ENCODE assay signal across 15 cellular contexts in genomic region chr4:40201898-40202297, GRCh38. TPM values are rescaled to one million over a fixed set of nuclear protein-coding genes. Genes with fewer than 3 reads are reported as not detected.
DNase-seq lines count a peak whose midpoint lies in the region; ATAC-seq, FAIRE-seq and TF ChIP-seq lines count a peak whose summit lies in the region.
"Had no signal": no experiment of that assay in that cellular context is flagged by ENCODE, and none has a peak within 500 bp of the region (broad histone marks: within the 10 kb centered on the region; RNA-seq: fewer than 3 reads in every experiment).

No MANE protein-coding gene starts in this region.

- in situ Hi-C loops in K562 (cut with MboI) (no loop called here), transverse colon (cut with MboI; ENCODE audit: low pct_ligation_motif_present in 1 of 4, low pct_unique_long_range_greater_than_20kb in 1 of 4, low sequenced_read_pairs in 3 of 4) (no loop called here)

- TF ChIP-seq CTCF in OCI-LY7 (conservative IDR thresholded peaks at IDR 0.05; ENCODE audit: low read length) (no peak), K562 (IDR thresholded peaks at IDR 0.05 in 2 of 3, conservative IDR thresholded peaks at IDR 0.05 in 1 of 3; ENCODE audit: insufficient read depth in 2 of 3, low read depth in 1 of 3, low read length in 3 of 3) (no peak), transverse colon (IDR thresholded peaks at IDR 0.05) (no peak), omental fat pad (IDR thresholded peaks at IDR 0.05) (no peak), neural progenitor cell (IDR thresholded peaks at IDR 0.05) (no peak)

- no peak for TF ChIP-seq EP300 in K562 (IDR thresholded peaks at IDR 0.05; ENCODE audit: low read length)
- TF ChIP-seq EP300 in transverse colon (IDR thresholded peaks at IDR 0.05; ENCODE audit: low read depth): no peak

- CTCF ChIA-PET in activated naive CD4-positive, alpha-beta T cell treated with anti-CD3 and anti-CD28 coated beads, Interleukin-2, amount 10 ng/mL, durations not matched to agents 7 days and 5 days (lab: Charles Lee): no interaction called here
- CTCF ChIA-PET in OCI-LY7 (lab: Charles Lee; ENCODE audit: unreplicated experiment) (no interaction called here), K562 (lab: Yijun Ruan, JAX; ENCODE audit: low intra/inter-chr PET ratio) (no interaction called here)

- H3K4me3 ChIP-seq in OCI-LY7 (ENCODE audit: low read depth, low read length, poor library complexity, severe bottlenecking) (peak overlapping the region; percentile 79), K562 (no peak overlapping the region), transverse colon (no peak overlapping the region), neural progenitor cell (no peak overlapping the region)
- H3K4me3 ChIP-seq: gastrocnemius medialis had no signal

- no peaks in the 10 kb centered on the region for H3K9me3 ChIP-seq in OCI-LY7 (ENCODE audit: low read length)
- no peaks in the 10 kb centered on the region for H3K9me3 ChIP-seq in K562 (replicated peaks; ENCODE audit: control insufficient read depth, insufficient read depth, low read depth, low read length)
- no peaks in the 10 kb centered on the region for H3K9me3 ChIP-seq in transverse colon
- H3K9me3 ChIP-seq in neural progenitor cell (ENCODE audit: low read depth): no peaks in the 10 kb centered on the region
- H3K9me3 ChIP-seq: gastrocnemius medialis had no signal

- peaks cover 41% of the 10 kb centered on the region for H3K4me1 Mint-ChIP-seq in activated naive CD4-positive, alpha-beta T cell treated with anti-CD3 and anti-CD28 coated beads, Interleukin-2, amount 10 ng/mL, durations not matched to agents 7 days and 5 days
- H3K4me1 Mint-ChIP-seq in neural progenitor cell: peaks cover 40% of the 10 kb centered on the region

- H3K27ac ChIP-seq in OCI-LY7 (ENCODE audit: low read depth, low read length, poor library complexity, severe bottlenecking) (peak overlapping the region; percentile 93), K562 (ENCODE audit: extremely low read depth, low read depth, low read length) (peak overlapping the region; percentile 85), transverse colon (peak overlapping the region; percentile 55 to 82 (median 72)), neural progenitor cell (no peak overlapping the region)
- H3K27ac ChIP-seq: gastrocnemius medialis had no signal

- H3K36me3 Mint-ChIP-seq in activated naive CD4-positive, alpha-beta T cell treated with anti-CD3 and anti-CD28 coated beads, Interleukin-2, amount 10 ng/mL, durations not matched to agents 7 days and 5 days: peaks cover 83% of the 10 kb centered on the region
- H3K36me3 Mint-ChIP-seq in neural progenitor cell: peaks cover 9% of the 10 kb centered on the region

- H3K27me3 Mint-ChIP-seq in activated naive CD4-positive, alpha-beta T cell treated with anti-CD3 and anti-CD28 coated beads, Interleukin-2, amount 10 ng/mL, durations not matched to agents 7 days and 5 days: no peaks in the 10 kb centered on the region
- H3K27me3 Mint-ChIP-seq in neural progenitor cell (ENCODE audit: insufficient read depth, low read depth): peaks cover 3% of the 10 kb centered on the region

- no TSS peak for BruUV-seq in OCI-LY7 (replicated peaks; lab: Mats Ljungman, UMichigan)
- no TSS peak for BruUV-seq in K562 (replicated peaks; lab: Mats Ljungman, UMichigan)

- peaks cover 100% of the 10 kb centered on the region for H3K79me2 ChIP-seq in OCI-LY7 (ENCODE audit: insufficient read depth, low read depth, low read length)
- peaks cover 98% of the 10 kb centered on the region for H3K79me2 ChIP-seq in K562 (ENCODE audit: control insufficient read depth, insufficient read depth, low read length)
- H3K79me2 ChIP-seq in neural progenitor cell (ENCODE audit: low read depth): peaks cover 5% of the 10 kb centered on the region

- H3K9me2 ChIP-seq in OCI-LY7 (ENCODE audit: insufficient read depth, low read length): no peaks in the 10 kb centered on the region

- H3K9me1 ChIP-seq in K562 (ENCODE audit: control insufficient read depth, insufficient read depth, low read length): no peaks in the 10 kb centered on the region

- DNase-seq in activated naive CD4-positive, alpha-beta T cell treated with anti-CD3 and anti-CD28 coated beads, Interleukin-2, amount 10 ng/mL, durations not matched to agents 7 days and 5 days: no peak
- no peak for DNase-seq in activated naive CD4-positive, alpha-beta T cell (lab: John Stamatoyannopoulos, UW)
- DNase-seq in OCI-LY7 (ENCODE audit: low spot score): peak; percentile 31
- no peak for DNase-seq in K562 (ENCODE audit: extremely low read depth in 1 of 4, low spot score in 3 of 4)
- DNase-seq in transverse colon: no peak
- DNase-seq in omental fat pad (ENCODE audit: low spot score): no peak
- no peak for DNase-seq in neural progenitor cell (ENCODE audit: low spot score)
- DNase-seq: activated CD4-positive, CD25-positive, alpha-beta regulatory T cell; activated effector memory CD4-positive, alpha-beta T cell treated with anti-CD3 and anti-CD28 coated beads, Interleukin-2, amount 50 U/mL, for 16 hours; gastrocnemius medialis; HCEC 1CT; NCI-H1048 had no signal

- 85% methylated on average over 4 of the region's 4 CpGs for WGBS in K562 (ENCODE audit: insufficient coverage, low coverage, missing lambda C conversion rate)
- WGBS in transverse colon (ENCODE audit: low coverage in 1 of 2), 2 donors: 68 to 73% methylated on average over 3 to 4 of the region's 4 CpGs

- H3K4me1 ChIP-seq in OCI-LY7 (ENCODE audit: insufficient read depth, low read length, poor library complexity, severe bottlenecking): peaks cover 54% of the 10 kb centered on the region
- peaks cover 30 to 43% of the 10 kb centered on the region in 2 experiments; a peak in 4 of 5 replicates for H3K4me1 ChIP-seq in K562 (replicated peaks in 1 of 2; ENCODE audit: control insufficient read depth in 2 of 2, insufficient read depth in 2 of 2, low read length in 2 of 2)
- peaks cover 0 to 4% (median 0%) of the 10 kb centered on the region in 4 donors for H3K4me1 ChIP-seq in transverse colon
- peaks cover 44% of the 10 kb centered on the region for H3K4me1 ChIP-seq in neural progenitor cell
- H3K4me1 ChIP-seq: gastrocnemius medialis had no signal

- H4K20me1 ChIP-seq in OCI-LY7 (ENCODE audit: insufficient read depth, low read length): peaks cover 27% of the 10 kb centered on the region
- no peaks in the 10 kb centered on the region for H4K20me1 ChIP-seq in K562 (replicated peaks; ENCODE audit: control insufficient read depth, insufficient read depth, low read length)
- H4K20me1 ChIP-seq in neural progenitor cell (ENCODE audit: low read depth): no peaks in the 10 kb centered on the region

- no peak for FAIRE-seq in K562 (lab: Jason Lieb, UNC)
- FAIRE-seq: urothelium cell line had no signal

- peak overlapping the region; percentile 93 for H3K4me3 Mint-ChIP-seq in activated naive CD4-positive, alpha-beta T cell treated with anti-CD3 and anti-CD28 coated beads, Interleukin-2, amount 10 ng/mL, durations not matched to agents 7 days and 5 days
- no peak overlapping the region for H3K4me3 Mint-ChIP-seq in neural progenitor cell

- H3K4me2 ChIP-seq in OCI-LY7 (ENCODE audit: low read length): peak overlapping the region; percentile 84
- no peak overlapping the region; the same call in 1 of the 2 replicates for H3K4me2 ChIP-seq in K562 (ENCODE audit: insufficient read depth, low read length)
- H3K4me2 ChIP-seq in neural progenitor cell: no peak overlapping the region

- no peak overlapping the region for H2AFZ ChIP-seq in OCI-LY7 (ENCODE audit: low read length)
- no peak overlapping the region for H2AFZ ChIP-seq in K562 (ENCODE audit: low read depth, low read length)
- no peak overlapping the region for H2AFZ ChIP-seq in neural progenitor cell (replicated peaks)

- H3K27me3 ChIP-seq in K562 (ENCODE audit: control insufficient read depth in 2 of 2, insufficient read depth in 2 of 2, low read length in 2 of 2) (no peaks in the 10 kb centered on the region), transverse colon (peaks cover 7% of the 10 kb centered on the region), neural progenitor cell (no peaks in the 10 kb centered on the region)
- H3K27me3 ChIP-seq: gastrocnemius medialis had no signal

- H3K9ac ChIP-seq in K562 (ENCODE audit: insufficient read depth in 1 of 2, low read depth in 2 of 2, low read length in 2 of 2) (peak overlapping the region in 1 of 2 experiments; percentile 83; a peak in 1 of 4 replicates), neural progenitor cell (no peak overlapping the region)

- H3K27ac Mint-ChIP-seq in activated naive CD4-positive, alpha-beta T cell treated with anti-CD3 and anti-CD28 coated beads, Interleukin-2, amount 10 ng/mL, durations not matched to agents 7 days and 5 days: peak overlapping the region; percentile 96
- H3K27ac Mint-ChIP-seq in neural progenitor cell: no peak overlapping the region

- H3K36me3 ChIP-seq in OCI-LY7 (ENCODE audit: insufficient read depth, low read length): peaks cover 66% of the 10 kb centered on the region
- H3K36me3 ChIP-seq in K562 (ENCODE audit: control insufficient read depth, insufficient read depth, low read length): no peaks in the 10 kb centered on the region
- no peaks in the 10 kb centered on the region for H3K36me3 ChIP-seq in transverse colon
- H3K36me3 ChIP-seq in neural progenitor cell: no peaks in the 10 kb centered on the region
- H3K36me3 ChIP-seq: gastrocnemius medialis had no signal

- POLR2A ChIA-PET in OCI-LY7 (lab: Charles Lee): interaction anchor here (0.8 to 1.1 kb wide), 3 partner anchors 10 to 20 kb away, joined by 3 to 5 read pairs (median 5); no protein-coding TSS in a partner anchor
- POLR2A ChIA-PET in K562 (lab: Yijun Ruan, JAX): interaction anchor here (0.6 kb wide), 1 partner anchor 20 kb away, joined by 3 read pairs; no protein-coding TSS in a partner anchor

- peaks cover 10% of the 10 kb centered on the region for H3F3A ChIP-seq in neural progenitor cell (ENCODE audit: low read depth)

- H3K9me3 Mint-ChIP-seq in activated naive CD4-positive, alpha-beta T cell treated with anti-CD3 and anti-CD28 coated beads, Interleukin-2, amount 10 ng/mL, durations not matched to agents 7 days and 5 days: no peaks in the 10 kb centered on the region
- H3K9me3 Mint-ChIP-seq in neural progenitor cell: no peaks in the 10 kb centered on the region

- ATAC-seq in K562: no peak
- no peak for ATAC-seq in GM21619 (IDR thresholded peaks at IDR 0.05; ENCODE audit: unreplicated experiment)
- no peak for ATAC-seq in omental fat pad (ENCODE audit: low FRiP score)
- ATAC-seq: gastrocnemius medialis had no signal

- no peak for TF ChIP-seq RAD21 in K562 (CRISPR knock-in tag; conservative IDR thresholded peaks at IDR 0.05 in 1 of 2, IDR thresholded peaks at IDR 0.05 in 1 of 2)

- TF ChIP-seq POLR2A in K562 (conservative IDR thresholded peaks at IDR 0.05) (no peak), transverse colon (IDR thresholded peaks at IDR 0.05) (no peak)

- intact Hi-C loops in OCI-LY7 (cut with micrococcal nuclease; ENCODE audit: unreplicated experiment) (loop anchor here (5.0 kb wide), 1 partner anchor 850 kb away; no protein-coding TSS in a partner anchor), K562 (cut with micrococcal nuclease) (loop anchor here (2.0 kb wide), 2 partner anchors 51 to 145 kb away; partner anchors contain the start of gene N4BP2), transverse colon (cut with DNase I; ENCODE audit: low total_unique reads) (no loop called here)

RNA-seq across cellular contexts. Expression of gene RHOH, which starts 5.1 kb away (rescaled TPM):
- total RNA-seq in OCI-LY7 (2014; rRNA removed; shearing (Covaris generic)): 35.5 and 38.2 TPM in 2 replicates
- total RNA-seq in OCI-LY7 (2022) (83.2 and 87.4 TPM in 2 replicates), K562 (2014; rRNA removed) (15.8 and 20.3 TPM in 2 replicates), K562 (2014; rRNA removed; fragmentation: Illumina TruSeq; extraction: Trizol) (18.1 and 19.0 TPM in 2 replicates), K562 (2015; rRNA removed; fragmentation: Illumina TruSeq; extraction: Trizol) (17.3 and 17.4 TPM in 2 replicates), K562 (2021) (24.0 and 26.3 TPM in 2 replicates), transverse colon (10 to 100 TPM in 1 of 4 donors, 1 to 10 TPM in 2, not detected in 1; 4.1 to 10.3 (median 4.1) TPM), omental fat pad (1 to 10 TPM; 1.8 to 5.8 (median 4.6) TPM), neural progenitor cell (ENCODE audit: low replicate concordance) (5.7 and 11.2 TPM in 2 replicates)
- 11.2 and 13.2 TPM in 2 replicates for total RNA-seq in K562 (2011; cell fraction: chromatin; rRNA removed; ENCODE audit: low replicate concordance)
- total RNA-seq in K562 (2011; cell fraction: nucleolus; rRNA removed): 5.3 and 7.5 TPM in 2 replicates
- total RNA-seq in K562 (2011; cell fraction: nucleoplasm; rRNA removed): 13.0 and 13.2 TPM in 2 replicates
- polyA plus RNA-seq in K562 (2011; rRNA removed) (1.4 and 14.3 TPM in 2 replicates), K562 (2014; fragmentation: Illumina TruSeq; extraction: Trizol) (25.5 and 26.7 TPM in 2 replicates), K562 (2014; fragmentation: Nextera tagmentation; extraction: Ambion mirVana) (10 to 100 TPM; 27.2 to 37.7 TPM), K562 (2014; rRNA removed) (23.2 and 32.5 TPM in 2 replicates)
- 1.2 and 10.9 TPM in 2 replicates for polyA plus RNA-seq in K562 (2011; cell fraction: cytosol; rRNA removed)
- 1.3 and 6.8 TPM in 2 replicates for polyA plus RNA-seq in K562 (2011; cell fraction: nucleus; rRNA removed)
- polyA plus RNA-seq in K562 (2012): 25.9 and 68.3 TPM in 2 replicates
- polyA minus RNA-seq in K562 (2011; rRNA and poly(A)+ RNA removed): 1.8 and 13.2 TPM in 2 replicates
- polyA minus RNA-seq in K562 (2011; cell fraction: cytosol; rRNA and poly(A)+ RNA removed): 0.91 and 4.9 TPM in 2 replicates
- polyA minus RNA-seq in K562 (2011; cell fraction: nucleus; rRNA and poly(A)+ RNA removed): 0.89 and 6.3 TPM in 2 replicates
- total RNA-seq: SK-MEL-5 had no signal
